Comparison of ENCODE assay signal across 8 cellular contexts in genomic region chr19:36850646-36851442, GRCh38. TPM values are rescaled to one million over a fixed set of nuclear protein-coding genes. Genes with fewer than 3 reads are reported as not detected.
DNase-seq lines count a peak whose midpoint lies in the region; ATAC-seq, FAIRE-seq and TF ChIP-seq lines count a peak whose summit lies in the region.

Gene ZNF345 (plus strand): TSS chr19:36850876. CDS start chr19:36876831, 25,955 bp downstream.

- intact Hi-C loops in spleen (cut with DNase I; ENCODE audit: low total_unique reads): loop anchor here (10.0 kb wide), 1 partner anchor 64 kb away; the partner anchor contains the start of genes ZNF568 and ZNF829

- peak in 1 of 3 donors; percentile 56 for TF ChIP-seq POLR2A in spleen (IDR thresholded peaks at IDR 0.05)

- no peaks in the 10 kb centered on the region for H3K27me3 ChIP-seq in ACC112 (ENCODE audit: insufficient read depth, low read length)
- no peaks in the 10 kb centered on the region for H3K27me3 ChIP-seq in spleen (replicated peaks in 1 of 7)

- H3K4me1 ChIP-seq in ACC112 (ENCODE audit: control insufficient read depth, insufficient read depth, low read length, unreplicated experiment) (no peaks in the 10 kb centered on the region), spleen (peaks cover 10 to 39% (median 28%) of the 10 kb centered on the region in 6 donors)

- H3K27ac ChIP-seq in ACC112 (ENCODE audit: low read depth, low read length) (peak within 1 kb of the TSS; percentile 82), spleen (peak within 1 kb of the TSS; percentile 84 to 94 (median 88))

- peaks cover 7% of the 10 kb centered on the region for H3K79me2 ChIP-seq in ACC112 (ENCODE audit: control insufficient read depth, insufficient read depth, low read length, unreplicated experiment)

- H3K4me3 ChIP-seq in ACC112 (ENCODE audit: low read depth, low read length) (peak within 1 kb of the TSS; percentile 90), spleen (peak within 1 kb of the TSS; percentile 57 to 99 (median 90))

- DNase-seq in NCI-H2227 treated with DMSO at 0.1 percent for 48 hours (lab: John Stamatoyannopoulos, UW) (peak; percentile 82), cerebellar cortex (ENCODE audit: low spot score) (peak; percentile 96), spleen (peak; percentile 94)
- peak; percentile 79 for DNase-seq in activated CD4-positive, CD25-positive, alpha-beta regulatory T cell treated with anti-CD3 and anti-CD28 coated beads, Interleukin-2, amount 50 U/mL, for 16 hours (ENCODE audit: low read depth, low spot score)

- FAIRE-seq in islet of Langerhans (lab: Jason Lieb, UNC): peak; percentile 41

- H3K9me3 ChIP-seq in spleen: peaks cover 0 to 57% (median 47%) of the 10 kb centered on the region in 8 donors

- H3K36me3 ChIP-seq in ACC112 (ENCODE audit: insufficient read depth, low read length) (peaks cover 12% of the 10 kb centered on the region), spleen (peaks cover 0 to 50% (median 24%) of the 10 kb centered on the region in 6 donors)

- no peak for TF ChIP-seq CTCF in spleen (IDR thresholded peaks at IDR 0.05 in 8 of 11, conservative IDR thresholded peaks at IDR 0.05 in 3 of 11)

- ATAC-seq in GM18873 (IDR thresholded peaks at IDR 0.05; ENCODE audit: low FRiP score, unreplicated experiment) (peak; percentile 57), HG03135 (IDR thresholded peaks at IDR 0.05; ENCODE audit: unreplicated experiment) (peak; percentile 79)

- WGBS in spleen, 5 donors: 0 to 1% (median 0%) methylated on average over 37 to 42 of the region's 42 CpGs

- peak within 1 kb of the TSS; percentile 98 for H2AFZ ChIP-seq in ACC112 (ENCODE audit: low read length, unreplicated experiment)

RNA-seq across cellular contexts. Expression of gene ZNF345, which starts in this region (rescaled TPM):
- total RNA-seq in spleen: 10 to 100 TPM in 3 of 7 donors, 1 to 10 TPM in 4; 4.8 to 18.2 (median 9.8) TPM
- polyA plus RNA-seq in spleen: 1 to 10 TPM; 2.7 to 4.6 (median 3.3) TPM

Comparison
In these comparisons a context has a peak if more than half of its experiments do, and no peak if none do; other contexts are left out.
1. Peak in every context shown above with its lines: DNase-seq, ATAC-seq, H3K4me3 ChIP-seq and H3K27ac ChIP-seq.